15 cellular contexts compared by ENCODE assay signal in genomic region chr20:23078994-23079364, GRCh38. TPM values are rescaled to one million over a fixed set of nuclear protein-coding genes. Genes with fewer than 3 reads are reported as not detected.
DNase-seq lines count a peak whose midpoint lies in the region; ATAC-seq and TF ChIP-seq lines count a peak whose summit lies in the region.
"Had no signal": no experiment of that assay in that cellular context is flagged by ENCODE, and none has a peak within 500 bp of the region (broad histone marks: within the 10 kb centered on the region; RNA-seq: fewer than 3 reads in every experiment).

No MANE protein-coding gene starts in this region.

- H3K79me2 ChIP-seq in Karpas-422 (ENCODE audit: low read length): no peaks in the 10 kb centered on the region
- no peaks in the 10 kb centered on the region for H3K79me2 ChIP-seq in mesendoderm (ENCODE audit: control insufficient read depth, insufficient read depth, low read length)

- H3K79me1 ChIP-seq in mesendoderm (ENCODE audit: low read length): no peaks in the 10 kb centered on the region

- H3K27ac ChIP-seq in Karpas-422 (ENCODE audit: low read length) (no peak overlapping the region), mesendoderm (ENCODE audit: low read depth, low read length) (no peak overlapping the region), stomach (no peak overlapping the region)

- H2AK5ac ChIP-seq in mesendoderm (ENCODE audit: low read length): no peak overlapping the region

- H3K9ac ChIP-seq in Karpas-422 (ENCODE audit: low read length) (no peak overlapping the region), mesendoderm (ENCODE audit: low read length) (no peak overlapping the region)

- DNase-seq in GM10266 (ENCODE audit: extremely low spot score) (no peak), Karpas-422 (peak; percentile 72), SHP77 (lab: John Stamatoyannopoulos, UW) (peak; percentile 43 to 74), mesendoderm (peak; percentile 34), stomach (no peak), AML-193 (lab: John Stamatoyannopoulos, UW) (no peak), kidney tubule cell (ENCODE audit: low spot score) (no peak)
- DNase-seq: activated B cell treated with CpG ODN at 0.5 μM for 24 hours; central memory CD4-positive, alpha-beta T cell; left ventricle myocardium inferior; stimulated activated CD4-positive, alpha-beta T cell treated with anti-CD3 and anti-CD28 coated beads, Interleukin-4, amount 100 ng/mL, for 4 hours had no signal

- H2BK120ac ChIP-seq in mesendoderm (ENCODE audit: low read depth, low read length): no peak overlapping the region

- H3K4ac ChIP-seq in mesendoderm (ENCODE audit: low read depth, low read length): no peak overlapping the region

- TF ChIP-seq CTCF in GM10266 (IDR thresholded peaks at IDR 0.05; ENCODE audit: control insufficient read depth, insufficient read depth, low read depth, missing control alignments) (peak; percentile 19), stomach (IDR thresholded peaks at IDR 0.05) (no peak)

- no peaks in the 10 kb centered on the region for H3K9me2 ChIP-seq in Karpas-422 (replicated peaks; ENCODE audit: insufficient read depth, low read length)

- peaks cover 41% of the 10 kb centered on the region for H3K4me1 ChIP-seq in Karpas-422 (ENCODE audit: low read length)
- no peaks in the 10 kb centered on the region for H3K4me1 ChIP-seq in mesendoderm (ENCODE audit: control insufficient read depth, low read depth, low read length)
- peaks cover 0 to 18% (median 0%) of the 10 kb centered on the region in 4 donors for H3K4me1 ChIP-seq in stomach

- H3K27me3 ChIP-seq in Karpas-422 (ENCODE audit: low read length): no peaks in the 10 kb centered on the region
- no peaks in the 10 kb centered on the region for H3K27me3 ChIP-seq in mesendoderm (ENCODE audit: insufficient read depth, low read length, poor library complexity)
- H3K27me3 ChIP-seq in stomach: peaks cover 0 to 2% (median 0%) of the 10 kb centered on the region in 3 donors

- H3K23ac ChIP-seq in mesendoderm (ENCODE audit: low read length): no peak overlapping the region

- whole genome bisulfite sequencing in mesendoderm (ENCODE audit: extremely low coverage, insufficient coverage, low lambda C conversion rate): no CpG with 5 or more reads among the region's 7 CpGs
- 58 to 74% (median 68%) methylated on average over 7 of the region's 7 CpGs for WGBS in stomach, 5 donors

- H3K9me3 ChIP-seq in Karpas-422 (ENCODE audit: low read length): no peaks in the 10 kb centered on the region
- no peaks in the 10 kb centered on the region for H3K9me3 ChIP-seq in stomach
- H3K9me3 ChIP-seq: left ventricle myocardium inferior had no signal

- peak overlapping the region; percentile 38; the same call in 1 of the 2 replicates for H2AFZ ChIP-seq in Karpas-422 (ENCODE audit: low read length)

- no peak overlapping the region for H4K8ac ChIP-seq in mesendoderm (ENCODE audit: low read depth, low read length)

- H4K20me1 ChIP-seq in Karpas-422 (ENCODE audit: insufficient read depth, low read depth, low read length): no peaks in the 10 kb centered on the region

- no peak overlapping the region for H2BK5ac ChIP-seq in mesendoderm (ENCODE audit: low read length)

- no peak overlapping the region for H3K18ac ChIP-seq in mesendoderm (ENCODE audit: low read length)

- intact Hi-C loops in stomach (cut with DNase I; ENCODE audit: low total_unique reads): no loop called here

- peak overlapping the region; percentile 51 for H3K4me2 ChIP-seq in Karpas-422 (ENCODE audit: low read depth, low read length, poor library complexity, severe bottlenecking)
- no peak overlapping the region for H3K4me2 ChIP-seq in mesendoderm (ENCODE audit: low read length)

- H3K36me3 ChIP-seq in Karpas-422 (ENCODE audit: insufficient read depth, low read length) (no peaks in the 10 kb centered on the region), mesendoderm (ENCODE audit: control insufficient read depth, insufficient read depth, low read length) (no peaks in the 10 kb centered on the region), stomach (no peaks in the 10 kb centered on the region)
- H3K36me3 ChIP-seq: left ventricle myocardium inferior had no signal

- H4K5ac ChIP-seq in mesendoderm (ENCODE audit: low read length): no peak overlapping the region

- TF ChIP-seq POLR2A in stomach (IDR thresholded peaks at IDR 0.05): no peak

- no peak for ATAC-seq in HG02588 (IDR thresholded peaks at IDR 0.05; ENCODE audit: unreplicated experiment)

- no peak overlapping the region for H3K4me3 ChIP-seq in Karpas-422 (ENCODE audit: low read length)
- no peak overlapping the region for H3K4me3 ChIP-seq in mesendoderm (ENCODE audit: low read length)
- H3K4me3 ChIP-seq in stomach: no peak overlapping the region
- H3K4me3 ChIP-seq: left ventricle myocardium inferior had no signal

- H3K56ac ChIP-seq in mesendoderm (ENCODE audit: low read length): no peak overlapping the region

- TF ChIP-seq EP300 in stomach (IDR thresholded peaks at IDR 0.05): no peak

- no peak overlapping the region for H2BK15ac ChIP-seq in mesendoderm (replicated peaks; ENCODE audit: low read depth)

RNA-seq across cellular contexts. Expression of gene CD93, which starts 7.1 kb away (rescaled TPM):
- total RNA-seq in Karpas-422 (2014; rRNA removed; shearing (Covaris generic); ENCODE audit: low replicate concordance): not detected in 2 replicates
- under 0.01 TPM for polyA plus RNA-seq in mesendoderm (2013, experiment 1 of 2)
- 0.01 TPM for polyA plus RNA-seq in mesendoderm (2013, experiment 2 of 2)
- 10 to 100 TPM in 3 of 5 donors, 1 to 10 TPM in 2; 2.9 to 63.5 (median 13.8) TPM for total RNA-seq in stomach
- 1 to 10 TPM; 3.4 to 5.3 (median 4.1) TPM for polyA plus RNA-seq in stomach
- total RNA-seq: activated B cell treated with CpG ODN at 0.5 μM for 24 hours, LHCN-M2, osteoblast had no signal

RNA-seq across cellular contexts. Expression of gene THBD, which starts 29.5 kb away (rescaled TPM):
- total RNA-seq in Karpas-422 (2014; rRNA removed; shearing (Covaris generic); ENCODE audit: low replicate concordance): not detected in 2 replicates
- polyA plus RNA-seq in mesendoderm (2013, experiment 1 of 2): 0.48 TPM
- polyA plus RNA-seq in mesendoderm (2013, experiment 2 of 2): 0.42 TPM
- total RNA-seq in stomach: 10 to 100 TPM in 4 of 5 donors, 1 to 10 TPM in 1; 2.7 to 83.5 (median 37.5) TPM
- polyA plus RNA-seq in stomach: 10 to 100 TPM; 14.6 to 19.7 (median 18.2) TPM
- total RNA-seq: activated B cell treated with CpG ODN at 0.5 μM for 24 hours had no signal

RNA-seq across cellular contexts. Expression of gene SSTR4, which starts 43.9 kb away (rescaled TPM):
- not detected in 2 replicates for total RNA-seq in Karpas-422 (2014; rRNA removed; shearing (Covaris generic); ENCODE audit: low replicate concordance)
- 0.39 TPM for polyA plus RNA-seq in mesendoderm (2013, experiment 1 of 2)
- 0.34 TPM for polyA plus RNA-seq in mesendoderm (2013, experiment 2 of 2)
- total RNA-seq in stomach: not detected
- not detected for polyA plus RNA-seq in stomach
- total RNA-seq: activated B cell treated with CpG ODN at 0.5 μM for 24 hours, left ventricle myocardium inferior, LHCN-M2, osteoblast, RPMI7951 had no signal

Comparison
In these comparisons a context has a peak if more than half of its experiments do, and no peak if none do; other contexts are left out.
1. DNase-seq: peak in Karpas-422 (single experiment), SHP77 (2 of 2) and mesendoderm (single experiment); none in GM10266 (single experiment), stomach (single experiment), AML-193 (0 of 2) and kidney tubule cell (single experiment).